In the genomic region with DNA sequence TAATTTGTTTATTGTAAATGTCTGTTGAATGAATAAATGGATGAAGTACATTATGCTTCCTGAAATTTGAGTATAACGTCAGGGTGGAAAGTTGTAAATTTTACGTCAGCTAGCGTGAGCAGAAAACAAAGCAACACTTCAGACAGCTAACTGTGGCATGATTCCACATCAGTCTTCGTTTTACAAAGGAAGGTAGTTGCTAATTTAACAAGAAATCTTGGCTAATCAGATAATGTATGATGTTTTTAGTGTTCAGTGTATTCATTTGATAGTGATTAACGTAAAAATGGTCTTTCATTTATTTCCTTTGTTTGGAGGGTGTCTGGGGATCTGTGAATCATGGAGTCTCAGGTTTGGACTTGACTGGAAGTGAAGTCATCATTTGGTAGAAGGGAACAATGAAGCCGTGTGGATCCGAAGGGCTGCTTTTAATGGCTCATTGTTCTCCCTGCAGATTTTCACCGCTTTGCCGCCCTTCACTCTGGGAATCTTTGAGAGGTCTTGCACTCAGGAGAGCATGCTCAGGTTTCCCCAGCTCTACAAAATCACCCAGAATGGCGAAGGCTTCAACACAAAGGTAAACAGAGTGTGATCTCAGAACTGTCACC, we compare ENCODE assay signal across 15 cellular contexts.
"Had no signal": no experiment of that assay in that cellular context is flagged by ENCODE, and none has a peak within 500 bp of the region (broad histone marks: within the 10 kb centered on the region; RNA-seq: fewer than 3 reads in every experiment).

No MANE protein-coding gene starts in this region.

- H3K36me3 ChIP-seq: esophagus muscularis mucosa, sigmoid colon, thoracic aorta, uterus had no signal

- H3K36me3 Mint-ChIP-seq: immature natural killer cell had no signal

- H3K4me3 ChIP-seq: esophagus muscularis mucosa, sigmoid colon, thoracic aorta, uterus had no signal

- H3K27ac ChIP-seq: esophagus muscularis mucosa, sigmoid colon, thoracic aorta, uterus had no signal

- H3K27me3 ChIP-seq: esophagus muscularis mucosa, uterus had no signal

- ATAC-seq: activated CD8-positive, alpha-beta T cell treated with anti-CD3 and anti-CD28 coated beads for 36 hours; left lobe of liver; natural killer cell; stimulated activated naive CD8-positive, alpha-beta T cell treated with anti-CD3 and anti-CD28 coated beads, Interleukin-15, amount 100 ng/mL, for 72 hours had no signal

- H3K4me1 Mint-ChIP-seq: central memory CD8-positive, alpha-beta T cell; immature natural killer cell; natural killer cell; stimulated activated naive CD8-positive, alpha-beta T cell treated with anti-CD3 and anti-CD28 coated beads, Interleukin-15, amount 100 ng/mL, for 72 hours had no signal

- H3K9me3 Mint-ChIP-seq: activated CD8-positive, alpha-beta T cell treated with anti-CD3 and anti-CD28 coated beads for 36 hours; activated naive CD4-positive, alpha-beta T cell treated with anti-CD3 and anti-CD28 coated beads for 36 hours; central memory CD8-positive, alpha-beta T cell; immature natural killer cell; natural killer cell; stimulated activated naive CD8-positive, alpha-beta T cell treated with anti-CD3 and anti-CD28 coated beads, Interleukin-15, amount 100 ng/mL, for 72 hours had no signal

- H3K4me1 ChIP-seq: esophagus muscularis mucosa, sigmoid colon, uterus had no signal

- H3K27ac Mint-ChIP-seq: activated CD8-positive, alpha-beta T cell treated with anti-CD3 and anti-CD28 coated beads for 36 hours; activated naive CD4-positive, alpha-beta T cell treated with anti-CD3 and anti-CD28 coated beads for 36 hours; activated T-helper 1 cell treated with anti-CD3 and anti-CD28 coated beads, Interleukin-12 subunit alpha, Interleukin-12 subunit beta, Interleukin-2, Interleukin-4 antibody, amounts not matched to agents 30 ng/mL and 10 ng/mL and 1 ng/mL, durations not matched to agents 14 hours and 24 hours and 36 hours; immature natural killer cell; natural killer cell had no signal

- H3K27me3 Mint-ChIP-seq: stimulated activated naive CD8-positive, alpha-beta T cell treated with anti-CD3 and anti-CD28 coated beads, Interleukin-15, amount 100 ng/mL, for 72 hours had no signal

- H3K9me3 ChIP-seq: esophagus muscularis mucosa, sigmoid colon, thoracic aorta, uterus had no signal

- H3K4me3 Mint-ChIP-seq: activated CD8-positive, alpha-beta T cell treated with anti-CD3 and anti-CD28 coated beads for 36 hours; activated naive CD4-positive, alpha-beta T cell treated with anti-CD3 and anti-CD28 coated beads for 36 hours; activated T-helper 1 cell treated with anti-CD3 and anti-CD28 coated beads, Interleukin-12 subunit alpha, Interleukin-12 subunit beta, Interleukin-2, Interleukin-4 antibody, amounts not matched to agents 30 ng/mL and 10 ng/mL and 1 ng/mL, durations not matched to agents 14 hours and 24 hours and 36 hours; central memory CD8-positive, alpha-beta T cell; immature natural killer cell; natural killer cell; stimulated activated naive CD8-positive, alpha-beta T cell treated with anti-CD3 and anti-CD28 coated beads, Interleukin-15, amount 100 ng/mL, for 72 hours had no signal

- DNase-seq: activated CD4-positive, alpha-beta T cell treated with anti-CD3 and anti-CD28 coated beads for 4 hours; activated CD8-positive, alpha-beta memory T cell treated with anti-CD3 and anti-CD28 coated beads, Interleukin-2, amount 50 U/mL, for 4 hours; activated CD8-positive, alpha-beta T cell treated with anti-CD3 and anti-CD28 coated beads for 36 hours; activated naive CD4-positive, alpha-beta T cell treated with anti-CD3 and anti-CD28 coated beads for 36 hours; immature natural killer cell; natural killer cell; sigmoid colon; stimulated activated CD4-positive, alpha-beta T cell treated with anti-CD3 and anti-CD28 coated beads, Interleukin-4, amount 100 ng/mL, for 1 hour; stimulated activated naive CD8-positive, alpha-beta T cell treated with anti-CD3 and anti-CD28 coated beads, Interleukin-15, amount 100 ng/mL, for 72 hours; uterus had no signal
